Comparison of ENCODE assay signal across 15 cellular contexts in the genomic region with DNA sequence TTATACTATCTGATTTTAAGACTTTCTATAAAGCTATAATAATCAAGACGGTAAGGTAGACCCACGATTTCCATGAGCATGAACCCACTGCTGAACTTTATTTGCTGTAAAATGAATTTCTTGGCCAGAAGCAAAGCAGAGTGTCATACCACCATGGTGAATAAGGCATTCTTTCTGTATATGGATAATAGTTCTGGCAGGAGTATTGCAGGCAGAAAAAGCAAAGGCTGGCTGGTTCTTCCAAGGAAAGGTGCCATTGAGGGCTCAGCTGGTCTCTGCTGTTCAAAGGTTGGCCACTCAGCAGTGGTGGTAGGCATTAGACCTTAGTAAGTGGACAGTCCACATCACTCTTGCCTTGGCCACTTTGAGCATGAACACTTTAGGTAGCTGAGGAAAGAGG.
"Had no signal": no experiment of that assay in that cellular context is flagged by ENCODE, and none has a peak within 500 bp of the region (broad histone marks: within the 10 kb centered on the region; RNA-seq: fewer than 3 reads in every experiment).

No MANE protein-coding gene starts in this region.

- H3K4me3 ChIP-seq: cardiac muscle cell, esophagus muscularis mucosa, thyroid gland, vagina had no signal

- DNase-seq: activated CD4-positive, alpha-beta T cell treated with anti-CD3 and anti-CD28 coated beads, Interleukin-2, amount 50 U/mL, for 4 hours; activated CD4-positive, CD25-positive, alpha-beta regulatory T cell treated with anti-CD3 and anti-CD28 coated beads, Interleukin-2, amount 50 U/mL, for 72 hours; activated effector memory CD4-positive, alpha-beta T cell treated with Interleukin-2 at 50 U/mL for 16 hours; activated T-cell treated with anti-CD3 and anti-CD28 coated beads, Interleukin-2, amount 50 U/mL, for 24 hours; glutamatergic neuron; immature natural killer cell; left colon; mammary epithelial cell; naive thymus-derived CD4-positive, alpha-beta T cell; posterior cingulate gyrus; small intestine; thyroid gland had no signal

- ATAC-seq: left colon; naive thymus-derived CD4-positive, alpha-beta T cell had no signal
